Comparison of ENCODE assay signal across 8 cellular contexts in genomic region chr17:7932949-7933348, GRCh38. TPM values are rescaled to one million over a fixed set of nuclear protein-coding genes. Genes with fewer than 3 reads are reported as not detected.
DNase-seq lines count a peak whose midpoint lies in the region; ATAC-seq and TF ChIP-seq lines count a peak whose summit lies in the region.

No MANE protein-coding gene starts in this region.

- H2AFZ ChIP-seq in GM23338 = no peak overlapping the region
- peak overlapping the region; percentile 98 for H2AFZ ChIP-seq in mammary epithelial cell (ENCODE audit: low read depth, low read length)

- H3K79me2 ChIP-seq in GM23338 (replicated peaks; ENCODE audit: insufficient read depth) = peaks cover 12% of the 10 kb centered on the region
- peaks cover 52% of the 10 kb centered on the region for H3K79me2 ChIP-seq in mammary epithelial cell (ENCODE audit: insufficient read depth, low read length)

- H3F3A ChIP-seq in GM23338 (replicated peaks; ENCODE audit: low read depth) = no peaks in the 10 kb centered on the region

- H3K9me2 ChIP-seq in GM23338 (ENCODE audit: insufficient read depth) = no peaks in the 10 kb centered on the region

- H3K9ac ChIP-seq in mammary epithelial cell (ENCODE audit: insufficient read depth, low read length) = peak overlapping the region; percentile 88

- in situ Hi-C loops in mammary epithelial cell (cut with MboI; ENCODE audit: low sequenced_read_pairs in 2 of 2) = no loop called here

- H3K4me1 Mint-ChIP-seq in GM23338 = peaks cover 27% of the 10 kb centered on the region

- no peak for TF ChIP-seq EP300 in suprapubic skin (IDR thresholded peaks at IDR 0.05)

- CTCF ChIA-PET in mammary epithelial cell (lab: Charles Lee; ENCODE audit: low non-redundant PET) = interaction anchor here (0.6 to 1.8 kb wide), 2 partner anchors 56 to 448 kb away, joined by 3 to 6 read pairs; no protein-coding TSS in a partner anchor

- dilution Hi-C loops in mammary epithelial cell (cut with HindIII; ENCODE audit: low sequenced_read_pairs) = loop anchor here (10.0 kb wide), 1 partner anchor 302 kb away; no protein-coding TSS in a partner anchor

- peak overlapping the region; percentile 97 for H3K4me3 Mint-ChIP-seq in GM23338

- intact Hi-C loops in mammary epithelial cell (cut with micrococcal nuclease) (loop anchor here (1.0 to 2.0 kb wide), 3 partner anchors 18 to 108 kb away; no protein-coding TSS in a partner anchor), lower leg skin (cut with DNase I; ENCODE audit: low total_unique reads) (no loop called here)

- ATAC-seq in GM23338 (peak; percentile 10), HG02588 (IDR thresholded peaks at IDR 0.05; ENCODE audit: unreplicated experiment) (no peak)

- H3K9me3 Mint-ChIP-seq in GM23338 = peaks cover 2% of the 10 kb centered on the region; the same call in 1 of the 3 replicates

- H3K27me3 ChIP-seq in BE2C (no peaks in the 10 kb centered on the region), GM23338 (ENCODE audit: insufficient read depth) (peaks cover 23% of the 10 kb centered on the region), mammary epithelial cell (ENCODE audit: insufficient read depth, low read length) (no peaks in the 10 kb centered on the region), suprapubic skin (no peaks in the 10 kb centered on the region)

- H3K4me1 ChIP-seq in BE2C = no peaks in the 10 kb centered on the region
- H3K4me1 ChIP-seq in GM23338 (ENCODE audit: insufficient read depth) = peaks cover 19% of the 10 kb centered on the region
- H3K4me1 ChIP-seq in mammary epithelial cell (ENCODE audit: insufficient read depth, low read length) = peaks cover 16% of the 10 kb centered on the region
- peaks cover 44% of the 10 kb centered on the region for H3K4me1 ChIP-seq in suprapubic skin

- peaks cover 26% of the 10 kb centered on the region for H3K27me3 Mint-ChIP-seq in GM23338 (ENCODE audit: insufficient read depth, low read depth, poor library complexity)

- no peaks in the 10 kb centered on the region for H3K36me3 ChIP-seq in BE2C
- 0 out of 2 replicates have a peak, but pooled peaks cover 3% of the 10 kb centered on the region for H3K36me3 ChIP-seq in GM23338 (ENCODE audit: insufficient read depth)
- peaks cover 5% of the 10 kb centered on the region for H3K36me3 ChIP-seq in mammary epithelial cell (ENCODE audit: insufficient read depth, low read length)
- H3K36me3 ChIP-seq in suprapubic skin = peaks cover 27% of the 10 kb centered on the region

- H3K27ac ChIP-seq in GM23338 (ENCODE audit: low read depth) (no peak overlapping the region), mammary epithelial cell (ENCODE audit: insufficient read depth, low read depth, low read length) (peak overlapping the region; percentile 85), suprapubic skin (no peak overlapping the region)

- TF ChIP-seq CTCF in BE2C (IDR thresholded peaks at IDR 0.05; ENCODE audit: low read depth, low read length) = no peak
- TF ChIP-seq CTCF in GM23338 (conservative IDR thresholded peaks at IDR 0.05; ENCODE audit: low read depth in 2 of 2) = no peak
- peak in 1 of 2 donors; percentile 19 for TF ChIP-seq CTCF in mammary epithelial cell (conservative IDR thresholded peaks at IDR 0.05 in 1 of 2, IDR thresholded peaks at IDR 0.05 in 1 of 2; ENCODE audit: extremely low read depth in 1 of 2, insufficient read depth in 1 of 2, low read depth in 1 of 2, low read length in 2 of 2)
- TF ChIP-seq CTCF in lower leg skin (IDR thresholded peaks at IDR 0.05) = no peak
- no peak for TF ChIP-seq CTCF in suprapubic skin (IDR thresholded peaks at IDR 0.05)

- H3K4me3 ChIP-seq in BE2C (ENCODE audit: low read depth, low read length) (peak overlapping the region; percentile 82), GM23338 (peak overlapping the region; percentile 83), mammary epithelial cell (replicated peaks in 1 of 3; ENCODE audit: insufficient read depth in 1 of 3, low read depth in 2 of 3, low read length in 3 of 3) (peak overlapping the region; percentile 70 to 94 (median 87)), lower leg skin (ENCODE audit: low read depth, poor library complexity, severe bottlenecking) (peak overlapping the region; percentile 73), suprapubic skin (peak overlapping the region; percentile 65)

- peaks cover 18% of the 10 kb centered on the region for H3K36me3 Mint-ChIP-seq in GM23338 (ENCODE audit: low read depth)

- no TSS peak for BruUV-seq in mammary epithelial cell (replicated peaks; lab: Mats Ljungman, UMichigan)

- H4K20me1 ChIP-seq in GM23338 (replicated peaks; ENCODE audit: insufficient read depth) (peaks cover 12% of the 10 kb centered on the region), mammary epithelial cell (ENCODE audit: insufficient read depth, low read length) (no peaks in the 10 kb centered on the region)

- no peak for TF ChIP-seq POLR2A in lower leg skin (IDR thresholded peaks at IDR 0.05)
- no peak for TF ChIP-seq POLR2A in suprapubic skin (IDR thresholded peaks at IDR 0.05)

- WGBS in mammary epithelial cell (ENCODE audit: low coverage, missing lambda C conversion rate) = 17% methylated on average over 16 of the region's 16 CpGs
- 1 to 3% methylated on average over 16 of the region's 16 CpGs for WGBS in lower leg skin, 2 donors
- 7% methylated on average over 16 of the region's 16 CpGs for WGBS in suprapubic skin

- peak overlapping the region; percentile 96 for H3K4me2 ChIP-seq in GM23338
- H3K4me2 ChIP-seq in mammary epithelial cell (ENCODE audit: insufficient read depth, low read depth, low read length) = peak overlapping the region; percentile 93

- DNase-seq in BE2C = peak; percentile 25
- peak; percentile 41 for DNase-seq in GM23338 (ENCODE audit: low spot score)
- peak; percentile 88 for DNase-seq in RPMI7951 (ENCODE audit: low read depth)
- DNase-seq in mammary epithelial cell = peak; percentile 32
- DNase-seq in lower leg skin (ENCODE audit: low spot score in 2 of 2) = no peak
- no peak for DNase-seq in suprapubic skin (ENCODE audit: low spot score in 2 of 2)
- DNase-seq in stimulated activated CD4-positive, alpha-beta T cell treated with anti-CD3 and anti-CD28 coated beads, Interleukin-12 subunit alpha, Interleukin-12 subunit beta, amount 100 ng/mL, for 4 hours = no peak

- H3K27ac Mint-ChIP-seq in GM23338 = no peak overlapping the region

- no peaks in the 10 kb centered on the region for H3K9me3 ChIP-seq in BE2C
- no peaks in the 10 kb centered on the region for H3K9me3 ChIP-seq in mammary epithelial cell (replicated peaks; ENCODE audit: insufficient read depth, low read length)
- no peaks in the 10 kb centered on the region for H3K9me3 ChIP-seq in suprapubic skin

TF ChIP-seq in GM23338, 12 proteins besides CTCF, POLR2A, EP300 and RAD21 (continues in another document):
- TF ChIP-seq ZNF331 (CRISPR knock-in tag; IDR thresholded peaks at IDR 0.05; ENCODE audit: low read depth) = no peak
- no peak for TF ChIP-seq EZH2phosphoT487 (IDR thresholded peaks at IDR 0.05; ENCODE audit: unreplicated experiment)
- TF ChIP-seq JUNB (IDR thresholded peaks at IDR 0.05; ENCODE audit: unreplicated experiment) = no peak
- no peak for TF ChIP-seq NANOG (IDR thresholded peaks at IDR 0.05; ENCODE audit: borderline replicate concordance)
- TF ChIP-seq STAT1 (IDR thresholded peaks at IDR 0.05; ENCODE audit: unreplicated experiment) = no peak
- TF ChIP-seq ZNF114 (CRISPR knock-in tag; IDR thresholded peaks at IDR 0.05) = no peak

RNA-seq across cellular contexts. Expression of gene CNTROB, which starts 0.9 kb away (rescaled TPM):
- polyA plus RNA-seq in BE2C (2012; ENCODE audit: insufficient read depth, insufficient read length, low read depth) = 17.5 TPM
- 18.4 and 18.5 TPM in 2 replicates for total RNA-seq in GM23338 (2014; rRNA removed; shearing (Covaris generic))
- 16.3 and 17.8 TPM in 2 replicates for polyA plus RNA-seq in GM23338 (2016; fragmentation: Nextera tagmentation; extraction: Ambion mirVana)
- total RNA-seq in RPMI7951 (2014; rRNA removed; shearing (Covaris generic)) = 19.6 and 23.2 TPM in 2 replicates
- 10 to 100 TPM; 20.3 to 38.4 TPM for total RNA-seq in mammary epithelial cell
- 19.3 TPM for polyA plus RNA-seq in mammary epithelial cell
- polyA minus RNA-seq in mammary epithelial cell = 82.2 TPM
- total RNA-seq in lower leg skin = 10 to 100 TPM; 23.4 to 43.1 (median 27.0) TPM
- total RNA-seq in suprapubic skin = 10 to 100 TPM; 23.7 to 57.0 (median 30.8) TPM

RNA-seq across cellular contexts. Expression of gene TRAPPC1, which starts 1.2 kb away (rescaled TPM):
- 156 TPM for polyA plus RNA-seq in BE2C (2012; ENCODE audit: insufficient read depth, insufficient read length, low read depth)
- total RNA-seq in GM23338 (2014; rRNA removed; shearing (Covaris generic)) = 45.2 and 52.4 TPM in 2 replicates
- polyA plus RNA-seq in GM23338 (2016; fragmentation: Nextera tagmentation; extraction: Ambion mirVana) = 211 and 234 TPM in 2 replicates
- 39.9 and 54.2 TPM in 2 replicates for total RNA-seq in RPMI7951 (2014; rRNA removed; shearing (Covaris generic))
- 100 to 1,000 TPM in 1 of 2 donors, 10 to 100 TPM in 1; 43.3 to 174 TPM for total RNA-seq in mammary epithelial cell
- polyA plus RNA-seq in mammary epithelial cell = 339 TPM
- 323 TPM for polyA minus RNA-seq in mammary epithelial cell
- total RNA-seq in lower leg skin = 10 to 100 TPM; 39.8 to 62.5 (median 52.2) TPM
- total RNA-seq in suprapubic skin = 10 to 100 TPM; 39.4 to 64.1 (median 46.2) TPM

RNA-seq across cellular contexts. Expression of gene KCNAB3, which starts 3.3 kb away (rescaled TPM):
- 1.6 TPM for polyA plus RNA-seq in BE2C (2012; ENCODE audit: insufficient read depth, insufficient read length, low read depth)
- total RNA-seq in GM23338 (2014; rRNA removed; shearing (Covaris generic)) = 0.47 and 1.0 TPM in 2 replicates
- 0.45 and 1.0 TPM in 2 replicates for polyA plus RNA-seq in GM23338 (2016; fragmentation: Nextera tagmentation; extraction: Ambion mirVana)
- 1.1 TPM in 2 replicates for total RNA-seq in RPMI7951 (2014; rRNA removed; shearing (Covaris generic))
- total RNA-seq in mammary epithelial cell = 1 to 10 TPM in 1 of 2 donors, under 1 TPM in 1; 0.33 to 1.7 TPM
- 0.52 TPM for polyA plus RNA-seq in mammary epithelial cell
- not detected for polyA minus RNA-seq in mammary epithelial cell
- under 1 TPM; 0.10 to 0.49 (median 0.24) TPM for total RNA-seq in lower leg skin
- 1 to 10 TPM in 3 of 4 donors, not detected in 1; 1.9 to 7.5 (median 2.4) TPM for total RNA-seq in suprapubic skin

RNA-seq across cellular contexts. Expression of gene RNF227, which starts 16.9 kb away (rescaled TPM):
- 3.3 TPM for polyA plus RNA-seq in BE2C (2012; ENCODE audit: insufficient read depth, insufficient read length, low read depth)
- 0.66 and 1.4 TPM in 2 replicates for total RNA-seq in GM23338 (2014; rRNA removed; shearing (Covaris generic))
- 0.35 and 0.42 TPM in 2 replicates for polyA plus RNA-seq in GM23338 (2016; fragmentation: Nextera tagmentation; extraction: Ambion mirVana)
- 2.3 and 7.8 TPM in 2 replicates for total RNA-seq in RPMI7951 (2014; rRNA removed; shearing (Covaris generic))
- 1 to 10 TPM; 5.2 to 6.4 TPM for total RNA-seq in mammary epithelial cell
- polyA plus RNA-seq in mammary epithelial cell = 5.3 TPM
- polyA minus RNA-seq in mammary epithelial cell = 4.2 TPM
- total RNA-seq in lower leg skin = 100 to 1,000 TPM; 111 to 202 (median 172) TPM
- total RNA-seq in suprapubic skin = 10 to 100 TPM; 51.1 to 66.3 (median 57.3) TPM

RNA-seq across cellular contexts. Expression of gene CHD3, which starts 44.4 kb away (rescaled TPM):
- polyA plus RNA-seq in BE2C (2012; ENCODE audit: insufficient read depth, insufficient read length, low read depth) = 66.8 TPM
- total RNA-seq in GM23338 (2014; rRNA removed; shearing (Covaris generic)) = 9.7 and 12.3 TPM in 2 replicates
- polyA plus RNA-seq in GM23338 (2016; fragmentation: Nextera tagmentation; extraction: Ambion mirVana) (2.9 and 3.0 TPM in 2 replicates), mammary epithelial cell (22.0 TPM)
- total RNA-seq in RPMI7951 (2014; rRNA removed; shearing (Covaris generic)) = 20.3 and 30.8 TPM in 2 replicates
- total RNA-seq in mammary epithelial cell (10 to 100 TPM; 28.8 to 87.5 TPM), lower leg skin (10 to 100 TPM; 36.8 to 71.1 (median 54.8) TPM), suprapubic skin (10 to 100 TPM; 42.1 to 76.0 (median 67.7) TPM)
- polyA minus RNA-seq in mammary epithelial cell = 76.1 TPM

Comparison
In these comparisons a context has a peak if more than half of its experiments do, and no peak if none do; other contexts are left out.
1. DNase-seq: peak in BE2C (single experiment), GM23338 (single experiment), RPMI7951 (single experiment) and mammary epithelial cell (single experiment); none in lower leg skin (0 of 2), suprapubic skin (0 of 2) and stimulated activated CD4-positive, alpha-beta T cell treated with anti-CD3 and anti-CD28 coated beads, Interleukin-12 subunit alpha, Interleukin-12 subunit beta, amount 100 ng/mL, for 4 hours (single experiment).
2. Peak in every context shown above with its lines, with median percentiles within 50 percentile points of each other: H3K4me3 ChIP-seq.